ENCODE assay signal across 8 cellular contexts in the genomic region with DNA sequence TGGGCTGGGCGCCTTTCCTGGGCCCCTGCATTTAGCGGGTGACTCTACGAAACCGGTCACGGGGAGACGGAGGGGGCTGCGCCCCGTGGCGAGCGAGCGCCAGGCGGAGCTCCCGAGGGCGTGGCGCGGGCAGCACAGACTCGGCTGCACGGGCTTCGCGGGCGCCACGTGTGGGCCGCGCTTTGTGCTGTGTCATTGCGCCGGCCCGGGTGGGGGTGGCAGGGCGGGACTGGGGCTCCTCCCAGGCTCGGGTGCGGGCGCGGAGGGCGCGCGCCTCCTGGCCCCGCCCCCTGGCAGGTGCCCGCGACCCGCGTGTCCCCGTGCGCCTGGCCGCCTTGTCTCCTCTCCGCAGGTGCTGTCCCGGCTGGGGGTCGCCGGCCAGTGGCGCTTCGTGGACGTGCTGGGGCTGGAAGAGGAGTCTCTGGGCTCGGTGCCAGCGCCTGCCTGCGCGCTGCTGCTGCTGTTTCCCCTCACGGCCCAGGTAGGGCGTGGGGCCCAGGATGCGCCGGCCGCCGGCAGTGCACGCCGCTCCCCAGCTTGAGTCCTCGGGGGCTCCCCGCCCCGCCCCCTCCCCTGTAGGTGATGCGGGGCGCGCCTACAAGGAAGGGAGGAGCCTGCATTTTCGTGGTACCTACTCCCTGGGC. TPM values are rescaled to one million over a fixed set of nuclear protein-coding genes. Genes with fewer than 3 reads are reported as not detected.
DNase-seq lines count a peak whose midpoint lies in the region; ATAC-seq, FAIRE-seq and TF ChIP-seq lines count a peak whose summit lies in the region.

No MANE protein-coding gene starts in this region.

- no peaks in the 10 kb centered on the region for H3K9me3 ChIP-seq in CD4-positive, alpha-beta T cell (ENCODE audit: control insufficient read depth, low read length)
- no peaks in the 10 kb centered on the region for H3K9me3 ChIP-seq in T-helper 17 cell (ENCODE audit: control insufficient read depth, low read length, poor library complexity, severe bottlenecking)
- no peaks in the 10 kb centered on the region for H3K9me3 ChIP-seq in H1 (ENCODE audit: insufficient read depth in 2 of 2, low read depth in 1 of 2, low read length in 1 of 2)

- peak overlapping the region; percentile 87 to 97 (median 92) for H3K4me3 ChIP-seq in H1 (ENCODE audit: extremely low read depth in 1 of 4, insufficient read depth in 2 of 4, low read depth in 3 of 4, low read length in 4 of 4)

- H3K23me2 ChIP-seq in H1 (ENCODE audit: low read depth, low read length): peaks cover 9% of the 10 kb centered on the region

- H4K91ac ChIP-seq in H1 (replicated peaks; ENCODE audit: insufficient read length, low read length): peak overlapping the region; percentile 32

- no peak overlapping the region for H3K4ac ChIP-seq in H1 (replicated peaks; ENCODE audit: insufficient read length, low read depth, low read length)

- peak overlapping the region; percentile 54 for H3K56ac ChIP-seq in H1 (replicated peaks; ENCODE audit: insufficient read length, low read depth, low read length)

- peak overlapping the region; percentile 72 for H3K4me3 Mint-ChIP-seq in CD4-positive, alpha-beta T cell
- H3K4me3 Mint-ChIP-seq in T-helper 17 cell: peak overlapping the region; percentile 65
- H3K4me3 Mint-ChIP-seq in memory B cell: peak overlapping the region; percentile 66

- no peak for TF ChIP-seq CTCF in CD4-positive, alpha-beta T cell (IDR thresholded peaks at IDR 0.05)
- no peak for TF ChIP-seq CTCF in H1 (IDR thresholded peaks at IDR 0.05; ENCODE audit: control extremely low read depth in 1 of 3, insufficient read depth in 1 of 3, low read depth in 1 of 3, low read length in 3 of 3)

- H2BK120ac ChIP-seq in H1 (replicated peaks; ENCODE audit: low read depth, low read length): no peak overlapping the region

- peaks cover 27 to 43% (median 37%) of the 10 kb centered on the region in 4 experiments for H3K36me3 ChIP-seq in H1 (ENCODE audit: control insufficient read depth in 2 of 4, insufficient read depth in 4 of 4, low read length in 3 of 4)

- peaks cover 2 to 8% (median 4%) of the 10 kb centered on the region in 4 experiments; a peak in 6 of 7 replicates for H3K4me1 ChIP-seq in H1 (replicated peaks in 1 of 4; ENCODE audit: control insufficient read depth in 3 of 4, insufficient read depth in 4 of 4, low read length in 3 of 4)

- no peak for DNase-seq in CD4-positive, alpha-beta T cell
- DNase-seq in HuH-7.5 (ENCODE audit: low spot score) (peak; percentile 30), T-helper 17 cell (no peak), H1 (ENCODE audit: low read depth in 1 of 2, low spot score in 2 of 2) (peak in 1 of 2 experiments; percentile 73), memory B cell (ENCODE audit: low spot score in 2 of 2) (peak in 1 of 2 donors; percentile 15), middle frontal gyrus (ENCODE audit: extremely low spot score, low spot score) (no peak)
- DNase-seq in stimulated activated naive CD8-positive, alpha-beta T cell treated with anti-CD3 and anti-CD28 coated beads, Interleukin-15, Interleukin-2, amounts not matched to agents 100 U/mL and 50 U/mL, for 24 hours: peak; percentile 26

- no peak overlapping the region for H2BK15ac ChIP-seq in H1 (ENCODE audit: low read length)

- H3K27ac ChIP-seq in CD4-positive, alpha-beta T cell (ENCODE audit: low read depth, low read length): no peak overlapping the region
- peak overlapping the region; percentile 89; the same call in 1 of the 2 replicates for H3K27ac ChIP-seq in H1 (ENCODE audit: low read depth, low read length)

- peaks cover 7 to 10% of the 10 kb centered on the region in 2 experiments for H4K20me1 ChIP-seq in H1 (replicated peaks in 1 of 2; ENCODE audit: control insufficient read depth in 1 of 2, insufficient read depth in 2 of 2, low read length in 2 of 2)

- no peak overlapping the region for H2AK5ac ChIP-seq in H1 (ENCODE audit: low read depth, low read length)

- CTCF ChIA-PET in CD4-positive, alpha-beta T cell (lab: Charles Lee): no interaction called here
- CTCF ChIA-PET in H1 (lab: Charles Lee; ENCODE audit: partially characterized antibody): interaction anchor here (0.8 to 4.8 kb wide), 6 partner anchors 11 to 404 kb away, joined by 3 to 18 read pairs (median 5); no protein-coding TSS in a partner anchor

- H2BK5ac ChIP-seq in H1 (ENCODE audit: low read depth, low read length): peak overlapping the region; percentile 69; the same call in 1 of the 2 replicates

- H3K36me3 Mint-ChIP-seq in CD4-positive, alpha-beta T cell (ENCODE audit: low read depth): no peaks in the 10 kb centered on the region
- H3K36me3 Mint-ChIP-seq in T-helper 17 cell (ENCODE audit: low read depth) (peaks cover 4% of the 10 kb centered on the region), memory B cell (no peaks in the 10 kb centered on the region)

- peaks cover 60% of the 10 kb centered on the region for H3K27me3 ChIP-seq in CD4-positive, alpha-beta T cell (ENCODE audit: control insufficient read depth, insufficient read depth, low read length)
- H3K27me3 ChIP-seq in H1 (replicated peaks in 1 of 4; ENCODE audit: control insufficient read depth in 3 of 4, extremely low read depth in 1 of 4, insufficient read depth in 3 of 4, low read length in 3 of 4): no peaks in the 10 kb centered on the region

- H3K4me2 ChIP-seq in H1 (ENCODE audit: insufficient read depth in 1 of 2, low read depth in 2 of 2, low read length in 2 of 2): peak overlapping the region; percentile 76 to 80

- no peak overlapping the region for H2AFZ ChIP-seq in H1 (ENCODE audit: low read length)

- no peak for ATAC-seq in CD4-positive, alpha-beta T cell (ENCODE audit: poor library complexity)
- ATAC-seq in GM19395 (IDR thresholded peaks at IDR 0.05; ENCODE audit: unreplicated experiment) (peak; percentile 57), T-helper 17 cell (peak; percentile 42), memory B cell (ENCODE audit: low read depth) (peak; percentile 48)
- ATAC-seq in stimulated activated naive CD8-positive, alpha-beta T cell treated with anti-CD3 and anti-CD28 coated beads, Interleukin-15, Interleukin-2, amounts not matched to agents 100 U/mL and 50 U/mL, for 24 hours: peak; percentile 51

- no peak overlapping the region for H3K14ac ChIP-seq in H1 (ENCODE audit: insufficient read length)

- no peak overlapping the region; the same call in 1 of the 2 replicates for H2BK12ac ChIP-seq in H1 (ENCODE audit: low read depth, low read length)

- H3K9me3 Mint-ChIP-seq in CD4-positive, alpha-beta T cell: no peaks in the 10 kb centered on the region
- no peaks in the 10 kb centered on the region for H3K9me3 Mint-ChIP-seq in memory B cell

- H3K4me1 Mint-ChIP-seq in CD4-positive, alpha-beta T cell (ENCODE audit: low read depth): peaks cover 19% of the 10 kb centered on the region
- H3K4me1 Mint-ChIP-seq in T-helper 17 cell (peaks cover 12% of the 10 kb centered on the region), memory B cell (peaks cover 5% of the 10 kb centered on the region)

- peak overlapping the region; percentile 93; the same call in 1 of the 2 replicates for H4K8ac ChIP-seq in H1 (ENCODE audit: extremely low read depth, insufficient read depth, low read length)

- peaks cover 0 to 41% of the 10 kb centered on the region in 2 experiments; a peak in 2 of 4 replicates for H3K79me2 ChIP-seq in H1 (ENCODE audit: control insufficient read depth in 1 of 2, insufficient read depth in 2 of 2, low read length in 2 of 2)

- WGBS in H1 (ENCODE audit: extremely low coverage in 1 of 2, insufficient coverage in 1 of 2, insufficient read length in 1 of 2, insufficient replicate concordance in 2 of 2, low coverage in 1 of 2, low lambda C conversion rate in 2 of 2, missing lambda C conversion rate in 1 of 2), 2 experiments: 2% methylated on average over 53 of the region's 69 CpGs; no CpG with 5 or more reads in 1 of the 2 experiments

- intact Hi-C loops in CD4-positive, alpha-beta T cell (cut with DNase I, micrococcal nuclease): no loop called here

- no peak overlapping the region for H3K23ac ChIP-seq in H1 (ENCODE audit: insufficient read length)

- no peak for FAIRE-seq in H1 (lab: Jason Lieb, UNC)

- peaks cover 69% of the 10 kb centered on the region for H3K27me3 Mint-ChIP-seq in CD4-positive, alpha-beta T cell
- peaks cover 69% of the 10 kb centered on the region for H3K27me3 Mint-ChIP-seq in T-helper 17 cell
- peaks cover 19% of the 10 kb centered on the region for H3K27me3 Mint-ChIP-seq in memory B cell

- no peak for TF ChIP-seq EP300 in H1 (IDR thresholded peaks at IDR 0.05; ENCODE audit: borderline replicate concordance in 1 of 2, low read depth in 2 of 2, low read length in 2 of 2)

- H4K5ac ChIP-seq in H1 (ENCODE audit: insufficient read length, low read depth, low read length): peak overlapping the region; percentile 98

- H2BK20ac ChIP-seq in H1 (ENCODE audit: low read length): no peak overlapping the region

- POLR2A ChIA-PET in CD4-positive, alpha-beta T cell (lab: Charles Lee): no interaction called here
- POLR2A ChIA-PET in H1 (lab: Charles Lee; ENCODE audit: partially characterized antibody): interaction anchor here (0.6 to 8.6 kb wide), 65 partner anchors 10 to 642 kb away, joined by 3 to 150 read pairs (median 4); a partner anchor contains a TSS

- peak overlapping the region; percentile 63 to 93 (median 90) for H3K9ac ChIP-seq in H1 (replicated peaks in 1 of 4; ENCODE audit: extremely low read depth in 1 of 4, low read depth in 3 of 4, low read length in 3 of 4)

- TF ChIP-seq POLR2A in H1 (IDR thresholded peaks at IDR 0.05; ENCODE audit: control extremely low read depth in 1 of 2, low read depth in 2 of 2, low read length in 2 of 2): peak; percentile 42 to 49; a peak in 1 of 3 replicates

- no peak for TF ChIP-seq RAD21 in H1 (IDR thresholded peaks at IDR 0.05 in 1 of 2, conservative IDR thresholded peaks at IDR 0.05 in 1 of 2; ENCODE audit: low read depth in 2 of 2, low read length in 2 of 2)

- H3K18ac ChIP-seq in H1 (ENCODE audit: extremely low read depth, low read length): peak overlapping the region; percentile 97; the same call in 1 of the 2 replicates

- H3K79me1 ChIP-seq in H1 (ENCODE audit: low read depth, low read length): peaks cover 3% of the 10 kb centered on the region

- H3K27ac Mint-ChIP-seq in CD4-positive, alpha-beta T cell: no peak overlapping the region
- H3K27ac Mint-ChIP-seq in T-helper 17 cell (no peak overlapping the region), memory B cell (no peak overlapping the region)

RNA-seq across cellular contexts. Expression of a gene that starts 0.7 kb away (rescaled TPM):
- total RNA-seq in CD4-positive, alpha-beta T cell: not detected
- not detected for total RNA-seq in T-helper 17 cell
- total RNA-seq in H1 (2021; fragmentation: NEBNext Ultra II Directional; extraction: Animal tissue kit (Norgen Biotek cat#: 25700)): 780 and 781 TPM in 2 replicates
- polyA plus RNA-seq in H1 (2011; rRNA removed): 1,686 and 1,717 TPM in 2 replicates
- 1,673 TPM for polyA plus RNA-seq in H1 (2011; cell fraction: cytosol; rRNA removed)
- 1,927 TPM for polyA plus RNA-seq in H1 (2011; cell fraction: nucleus; rRNA removed)
- 981 to 1,410 TPM (median 1,102 TPM) in 4 replicates for polyA plus RNA-seq in H1 (2012, experiment 1 of 2)
- polyA plus RNA-seq in H1 (2012, experiment 2 of 2): 1,497 TPM
- 1,061 TPM for polyA plus RNA-seq in H1 (2013, experiment 1 of 2)
- polyA plus RNA-seq in H1 (2013, experiment 2 of 2): 1,063 TPM
- polyA minus RNA-seq in H1 (2011; rRNA and poly(A)+ RNA removed): 527 and 542 TPM in 2 replicates
- polyA minus RNA-seq in H1 (2011; cell fraction: cytosol; rRNA and poly(A)+ RNA removed): 249 TPM
- polyA minus RNA-seq in H1 (2011; cell fraction: nucleus; rRNA and poly(A)+ RNA removed): 296 TPM

RNA-seq across cellular contexts. Expression of a gene that starts 43.0 kb away (rescaled TPM):
- under 1 TPM in 1 of 2 experiments, not detected in 1; 0.22 TPM for total RNA-seq in CD4-positive, alpha-beta T cell
- total RNA-seq in T-helper 17 cell: under 1 TPM; 0.60 to 0.65 TPM
- 59.4 and 64.0 TPM in 2 replicates for total RNA-seq in H1 (2021; fragmentation: NEBNext Ultra II Directional; extraction: Animal tissue kit (Norgen Biotek cat#: 25700))
- 58.7 and 63.6 TPM in 2 replicates for polyA plus RNA-seq in H1 (2011; rRNA removed)
- 70.8 TPM for polyA plus RNA-seq in H1 (2011; cell fraction: cytosol; rRNA removed)
- 75.6 TPM for polyA plus RNA-seq in H1 (2011; cell fraction: nucleus; rRNA removed)
- polyA plus RNA-seq in H1 (2012, experiment 1 of 2): 35.7 to 49.6 TPM (median 46.2 TPM) in 4 replicates
- polyA plus RNA-seq in H1 (2012, experiment 2 of 2): 7.2 TPM
- polyA plus RNA-seq in H1 (2013, experiment 1 of 2): 38.0 TPM
- polyA plus RNA-seq in H1 (2013, experiment 2 of 2): 40.7 TPM
- polyA minus RNA-seq in H1 (2011; rRNA and poly(A)+ RNA removed): 151 and 163 TPM in 2 replicates
- polyA minus RNA-seq in H1 (2011; cell fraction: cytosol; rRNA and poly(A)+ RNA removed): 47.0 TPM
- 91.3 TPM for polyA minus RNA-seq in H1 (2011; cell fraction: nucleus; rRNA and poly(A)+ RNA removed)

Comparison
In these comparisons a context has a peak if more than half of its experiments do, and no peak if none do; other contexts are left out.
1. DNase-seq: peak in HuH-7.5 (single experiment) and stimulated activated naive CD8-positive, alpha-beta T cell treated with anti-CD3 and anti-CD28 coated beads, Interleukin-15, Interleukin-2, amounts not matched to agents 100 U/mL and 50 U/mL, for 24 hours (single experiment); none in CD4-positive, alpha-beta T cell (0 of 10), T-helper 17 cell (0 of 3) and middle frontal gyrus (single experiment).
2. RNA of a gene that starts 0.7 kb away (total RNA-seq): 780 to 781 TPM in H1; not detected in T-helper 17 cell and not detected in CD4-positive, alpha-beta T cell; every median in the first group is over 100 times any median in the second.
3. RNA of a gene that starts 43.0 kb away (total RNA-seq): 59.4 to 64.0 TPM in H1; 0.60 to 0.65 TPM in T-helper 17 cell and 0.22 TPM in CD4-positive, alpha-beta T cell; every median in the first group is over 10 times any median in the second.
4. Peak in every context shown above with its lines, with median percentiles within 50 percentile points of each other: H3K4me3 Mint-ChIP-seq.